Comparison of ENCODE assay signal across 15 cellular contexts in genomic region chr3:100063929-100064461, GRCh38. TPM values are rescaled to one million over a fixed set of nuclear protein-coding genes. Genes with fewer than 3 reads are reported as not detected.
DNase-seq lines count a peak whose midpoint lies in the region; ATAC-seq and TF ChIP-seq lines count a peak whose summit lies in the region.
"Had no signal": no experiment of that assay in that cellular context is flagged by ENCODE, and none has a peak within 500 bp of the region (broad histone marks: within the 10 kb centered on the region; RNA-seq: fewer than 3 reads in every experiment).

No MANE protein-coding gene starts in this region.

- intact Hi-C loops in IMR-90 (cut with micrococcal nuclease) = no loop called here
- intact Hi-C loops in lower leg skin (cut with DNase I; ENCODE audit: low total_unique reads) = loop anchor here (10.0 kb wide), 2 partner anchors 191 to 229 kb away; no protein-coding TSS in a partner anchor

- no peaks in the 10 kb centered on the region for H3K36me3 ChIP-seq in IMR-90 (ENCODE audit: control insufficient read depth, insufficient read depth, low read length)

- H3K4me1 Mint-ChIP-seq in nephron progenitor cell (peaks cover 8% of the 10 kb centered on the region), T-helper 17 cell (peaks cover 12% of the 10 kb centered on the region)

- H2AFZ ChIP-seq in IMR-90 (replicated peaks; ENCODE audit: low read length, poor library complexity) = peak overlapping the region; percentile 25

- POLR2A ChIA-PET in IMR-90 (lab: Charles Lee; ENCODE audit: unreplicated experiment) = interaction anchor here (0.6 to 1.3 kb wide), 13 partner anchors 7 to 576 kb away, joined by 3 to 12 read pairs (median 3); no protein-coding TSS in a partner anchor

- H3K4me1 ChIP-seq in IMR-90 (ENCODE audit: control insufficient read depth, insufficient read depth, low read length) = peaks cover 12% of the 10 kb centered on the region
- H3K4me1 ChIP-seq: foreskin keratinocyte had no signal

- DNase-seq in AG08396 (ENCODE audit: low spot score) (peak; percentile 21), IMR-90 (peak; percentile 90), fibroblast of gingiva (ENCODE audit: low read depth) (peak; percentile 80), nephron progenitor cell (no peak), lower leg skin (ENCODE audit: low spot score in 2 of 2) (no peak), cerebellum (ENCODE audit: low spot score) (no peak), T-helper 17 cell (no peak)
- DNase-seq in activated CD4-positive, CD25-positive, alpha-beta regulatory T cell treated with anti-CD3 and anti-CD28 coated beads, Interleukin-2, amount 50 U/mL, for 72 hours = no peak
- DNase-seq: activated naive CD4-positive, alpha-beta T cell treated with anti-CD3 and anti-CD28 coated beads for 36 hours; Caco-2; foreskin keratinocyte; GDM1 had no signal

- H3K9me3 Mint-ChIP-seq in nephron progenitor cell = no peaks in the 10 kb centered on the region
- H3K9me3 Mint-ChIP-seq: activated naive CD4-positive, alpha-beta T cell treated with anti-CD3 and anti-CD28 coated beads for 36 hours; memory B cell had no signal

- H3K27me3 ChIP-seq in IMR-90 (ENCODE audit: control insufficient read depth, insufficient read depth, low read length) = no peaks in the 10 kb centered on the region
- H3K27me3 ChIP-seq: foreskin keratinocyte had no signal

- H2AK9ac ChIP-seq in IMR-90 (replicated peaks; ENCODE audit: low read depth, low read length, poor library complexity) = no peak overlapping the region

- H3K36me3 Mint-ChIP-seq in nephron progenitor cell (ENCODE audit: low read depth) (no peaks in the 10 kb centered on the region), T-helper 17 cell (ENCODE audit: low read depth) (no peaks in the 10 kb centered on the region)

- H3K27ac ChIP-seq in IMR-90 (ENCODE audit: insufficient read depth, low read length) = peak overlapping the region; percentile 98
- H3K27ac ChIP-seq: foreskin keratinocyte, VCaP had no signal

- H3K27me3 Mint-ChIP-seq in nephron progenitor cell (ENCODE audit: low read depth, poor library complexity) (no peaks in the 10 kb centered on the region), T-helper 17 cell (no peaks in the 10 kb centered on the region)
- H3K27me3 Mint-ChIP-seq: IgD-negative memory B cell, memory B cell had no signal

- no CpG with 5 or more reads among the region's 7 CpGs for WGBS in IMR-90 (ENCODE audit: extremely low coverage in 2 of 2, insufficient read length in 1 of 2), 2 experiments
- 66 to 74% methylated on average over 7 of the region's 7 CpGs for WGBS in lower leg skin, 2 donors

- in situ Hi-C loops in IMR-90 (cut with MboI; ENCODE audit: low sequenced_read_pairs) = loop anchor here (10.0 to 25.0 kb wide), 3 partner anchors 102 to 202 kb away; no protein-coding TSS in a partner anchor

- H3K14ac ChIP-seq in IMR-90 (replicated peaks; ENCODE audit: low read depth, low read length) = peak overlapping the region; percentile 100

- peak overlapping the region; percentile 100 for H2BK120ac ChIP-seq in IMR-90 (ENCODE audit: low read depth, low read length)

- peak overlapping the region; percentile 100 for H2BK20ac ChIP-seq in IMR-90 (ENCODE audit: low read depth, low read length)

- peak overlapping the region; percentile 99 for H3K18ac ChIP-seq in IMR-90 (ENCODE audit: low read depth, low read length)

- ATAC-seq in IMR-90 (ENCODE audit: low read depth) = peak; percentile 70
- no peak for ATAC-seq in T-helper 17 cell
- ATAC-seq: foreskin keratinocyte had no signal

- H3K4ac ChIP-seq in IMR-90 (ENCODE audit: low read depth, low read length) = peak overlapping the region; percentile 99

- peak overlapping the region; percentile 96 for H3K56ac ChIP-seq in IMR-90 (ENCODE audit: extremely low read depth, insufficient read depth, low read length)

- no TSS peak for BruUV-seq in IMR-90 (replicated peaks; lab: Mats Ljungman, UMichigan)

- H3K4me3 ChIP-seq in IMR-90 (ENCODE audit: insufficient read depth, low read depth, low read length) (peak overlapping the region; percentile 38; the same call in 1 of the 2 replicates), lower leg skin (ENCODE audit: low read depth, poor library complexity, severe bottlenecking) (no peak overlapping the region)

- H2BK15ac ChIP-seq in IMR-90 (ENCODE audit: low read depth, low read length) = peak overlapping the region; percentile 99

- TF ChIP-seq CTCF in IMR-90 (conservative IDR thresholded peaks at IDR 0.05; ENCODE audit: low read depth, low read length) (no peak), nephron progenitor cell (IDR thresholded peaks at IDR 0.05) (no peak), lower leg skin (IDR thresholded peaks at IDR 0.05) (no peak)

- dilution Hi-C loops in IMR-90 (cut with HindIII; ENCODE audit: low sequenced_read_pairs, unreplicated experiment) = no loop called here

- H3K9me1 ChIP-seq in IMR-90 (ENCODE audit: insufficient read depth, low read length) = peaks cover 3% of the 10 kb centered on the region; the same call in 1 of the 2 replicates

- no peak for TF ChIP-seq RAD21 in IMR-90 (IDR thresholded peaks at IDR 0.05; ENCODE audit: low read length)

- TF ChIP-seq POLR2A in IMR-90 (IDR thresholded peaks at IDR 0.05; ENCODE audit: low read depth, low read length) = no peak
- TF ChIP-seq POLR2A in lower leg skin (IDR thresholded peaks at IDR 0.05) = no peak

- H3K4me3 Mint-ChIP-seq in nephron progenitor cell = no peak overlapping the region
- no peak overlapping the region for H3K4me3 Mint-ChIP-seq in T-helper 17 cell
- H3K4me3 Mint-ChIP-seq: activated naive CD4-positive, alpha-beta T cell treated with anti-CD3 and anti-CD28 coated beads for 36 hours; IgD-negative memory B cell; memory B cell had no signal

- peak overlapping the region; percentile 99 for H4K91ac ChIP-seq in IMR-90 (ENCODE audit: insufficient read depth, low read depth, low read length)

- H4K5ac ChIP-seq in IMR-90 (ENCODE audit: low read depth, low read length) = peak overlapping the region; percentile 99

- no peaks in the 10 kb centered on the region for H4K20me1 ChIP-seq in IMR-90 (ENCODE audit: insufficient read depth, low read length)

- CTCF ChIA-PET in IMR-90 (lab: Yijun Ruan, JAX) = interaction anchor here (1.7 kb wide), 1 partner anchor 190 kb away, joined by 5 read pairs; no protein-coding TSS in a partner anchor

- H4K8ac ChIP-seq in IMR-90 (ENCODE audit: low read depth in 2 of 2, low read length in 2 of 2) = peak overlapping the region; percentile 92 to 97

- H3K4me2 ChIP-seq in IMR-90 (ENCODE audit: low read depth, low read length) = peak overlapping the region; percentile 97

- H3K27ac Mint-ChIP-seq in nephron progenitor cell (peak overlapping the region; percentile 70), T-helper 17 cell (no peak overlapping the region)
- H3K27ac Mint-ChIP-seq: activated naive CD4-positive, alpha-beta T cell treated with anti-CD3 and anti-CD28 coated beads for 36 hours; IgD-negative memory B cell; memory B cell had no signal

- peak overlapping the region; percentile 87 for H2AK5ac ChIP-seq in IMR-90 (ENCODE audit: low read depth, low read length)

- H3K23ac ChIP-seq in IMR-90 (ENCODE audit: low read depth, low read length) = peak overlapping the region; percentile 99

- peak overlapping the region; percentile 88 for H3K9ac ChIP-seq in IMR-90 (ENCODE audit: low read depth, low read length)

- peaks cover 0 to 20% of the 10 kb centered on the region in 2 experiments; a peak in 2 of 4 replicates for H3K79me1 ChIP-seq in IMR-90 (ENCODE audit: low read depth in 1 of 2, low read length in 2 of 2)

- H3K9me3 ChIP-seq in IMR-90 (ENCODE audit: control insufficient read depth, insufficient read depth, low read length) (no peaks in the 10 kb centered on the region), T-helper 17 cell (ENCODE audit: control insufficient read depth, low read length, poor library complexity, severe bottlenecking) (no peaks in the 10 kb centered on the region)
- H3K9me3 ChIP-seq: Caco-2 had no signal

- peak overlapping the region; percentile 100 for H2BK5ac ChIP-seq in IMR-90 (ENCODE audit: low read depth, low read length, poor library complexity, severe bottlenecking)

TF ChIP-seq in IMR-90, 13 proteins besides CTCF, POLR2A, EP300 and RAD21:
- TF ChIP-seq CEBPB (IDR thresholded peaks at IDR 0.05; ENCODE audit: low read depth, low read length) (peak; percentile 89), ELK1 (IDR thresholded peaks at IDR 0.05; ENCODE audit: borderline replicate concordance, low read depth, low read length) (no peak), CHD1 (IDR thresholded peaks at IDR 0.05; ENCODE audit: low read depth, low read length) (no peak), RFX5 (IDR thresholded peaks at IDR 0.05; ENCODE audit: low read depth, low read length) (no peak)

RNA-seq across cellular contexts. Expression of gene FILIP1L, which starts 50.3 kb away (rescaled TPM):
- total RNA-seq in IMR-90 (2012; rRNA removed) = 19.9 and 21.1 TPM in 2 replicates
- polyA plus RNA-seq in IMR-90 (2012; rRNA removed) = 11.5 and 14.7 TPM in 2 replicates
- polyA plus RNA-seq in IMR-90 (2012; cell fraction: cytosol; rRNA removed) = 2.5 and 4.3 TPM in 2 replicates
- polyA plus RNA-seq in IMR-90 (2012; cell fraction: nucleus; rRNA removed; ENCODE audit: low replicate concordance) = 1.4 and 10.5 TPM in 2 replicates
- total RNA-seq in lower leg skin = 10 to 100 TPM; 17.5 to 33.9 (median 22.1) TPM
- total RNA-seq in cerebellum = 5.3 TPM
- total RNA-seq in T-helper 17 cell = under 1 TPM in 1 of 2 donors, not detected in 1; 0.82 TPM

Comparison
In these comparisons a context has a peak if more than half of its experiments do, and no peak if none do; other contexts are left out.
1. DNase-seq: peak in AG08396 (single experiment), IMR-90 (single experiment) and fibroblast of gingiva (single experiment); none in nephron progenitor cell (single experiment), lower leg skin (0 of 2), activated CD4-positive, CD25-positive, alpha-beta regulatory T cell treated with anti-CD3 and anti-CD28 coated beads, Interleukin-2, amount 50 U/mL, for 72 hours (single experiment), cerebellum (single experiment) and T-helper 17 cell (0 of 3).